Comparison of ENCODE assay signal across 26 cellular contexts in genomic region chr13:34506796-34507195, GRCh38.
"Had no signal": no experiment of that assay in that cellular context is flagged by ENCODE, and none has a peak within 500 bp of the region (broad histone marks: within the 10 kb centered on the region; RNA-seq: fewer than 3 reads in every experiment).

No MANE protein-coding gene starts in this region.

- H3K36me3 ChIP-seq: ascending aorta, MG63 had no signal

- H3K9me3 ChIP-seq: ascending aorta, MG63, SK-N-SH had no signal

- DNase-seq: activated CD4-positive, alpha-beta T cell treated with anti-CD3 and anti-CD28 coated beads, Interleukin-2, amount 10 ng/mL, durations not matched to agents 24 days and 14 days; activated CD4-positive, alpha-beta T cell treated with anti-CD3 and anti-CD28 coated beads, Interleukin-2, amount 50 U/mL, for 48 hours; activated CD4-positive, CD25-positive, alpha-beta regulatory T cell treated with anti-CD3 and anti-CD28 coated beads, Interleukin-2, amount 50 U/mL, for 72 hours; activated CD8-positive, alpha-beta memory T cell treated with anti-CD3 and anti-CD28 coated beads for 24 hours; activated effector memory CD4-positive, alpha-beta T cell treated with anti-CD3 and anti-CD28 coated beads, Interleukin-2, amount 50 U/mL, for 16 hours; activated naive CD4-positive, alpha-beta T cell treated with Interleukin-2 at 50 U/mL for 16 hours; activated naive CD8-positive, alpha-beta T cell treated with anti-CD3 and anti-CD28 coated beads, Interleukin-2, amount 50 U/mL, for 24 hours; activated T-cell treated with anti-CD3 and anti-CD28 coated beads, Interleukin-2, amount 50 U/mL, for 4 hours; MG63; MV-4-11; NCI-H1092 treated with DMSO at 0.1 percent for 48 hours; NCI-H1417 treated with DMSO at 0.1 percent for 48 hours; NCI-H1694; NCI-H2029; NCI-H2107; NCI-H2171 treated with DMSO at 0.1 percent for 48 hours; NCI-H226; NCI-H526; NCI-H82; RPMI8226; SK-N-SH had no signal

- H3K9me2 ChIP-seq: SK-N-SH had no signal

- H3K4me1 ChIP-seq: ascending aorta had no signal

- H3K27ac ChIP-seq: ascending aorta had no signal

- H3K27me3 ChIP-seq: ascending aorta, MG63 had no signal

- ATAC-seq: activated naive CD4-positive, alpha-beta T cell treated with anti-CD3 and anti-CD28 coated beads, Interleukin-2, amount 50 U/mL, for 72 hours; activated naive CD8-positive, alpha-beta T cell treated with anti-CD3 and anti-CD28 coated beads, Interleukin-2, amount 50 U/mL, for 24 hours; activated T-cell treated with anti-CD3 and anti-CD28 coated beads, Interleukin-2, amount 50 U/mL, for 4 hours; Panc1; Right ventricle myocardium inferior; WTC11 had no signal

- H3K9ac ChIP-seq: SK-N-SH had no signal

- H3K4me3 ChIP-seq: ascending aorta, MG63 had no signal

- H3K4me2 ChIP-seq: SK-N-SH had no signal
